ENCODE assay signal across 12 cellular contexts in the genomic region with DNA sequence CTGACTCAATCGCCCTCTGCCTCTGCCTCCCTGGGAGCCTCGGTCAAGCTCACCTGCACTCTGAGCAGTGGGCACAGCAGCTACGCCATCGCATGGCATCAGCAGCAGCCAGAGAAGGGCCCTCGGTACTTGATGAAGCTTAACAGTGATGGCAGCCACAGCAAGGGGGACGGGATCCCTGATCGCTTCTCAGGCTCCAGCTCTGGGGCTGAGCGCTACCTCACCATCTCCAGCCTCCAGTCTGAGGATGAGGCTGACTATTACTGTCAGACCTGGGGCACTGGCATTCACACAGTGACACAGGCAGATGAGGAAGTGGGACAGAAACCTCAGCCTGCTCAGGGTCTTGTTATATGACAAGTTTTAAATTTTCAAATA. TPM values are rescaled to one million over a fixed set of nuclear protein-coding genes. Genes with fewer than 3 reads are reported as not detected.
DNase-seq lines count a peak whose midpoint lies in the region; ATAC-seq and TF ChIP-seq lines count a peak whose summit lies in the region.
"Had no signal": no experiment of that assay in that cellular context is flagged by ENCODE, and none has a peak within 500 bp of the region (broad histone marks: within the 10 kb centered on the region; RNA-seq: fewer than 3 reads in every experiment).

No MANE protein-coding gene starts in this region.

- H3K79me1 ChIP-seq in neuronal stem cell (ENCODE audit: low read depth, low read length) = no peaks in the 10 kb centered on the region

- no peak overlapping the region for H2BK12ac ChIP-seq in neuronal stem cell (ENCODE audit: low read length)

- peaks cover 99% of the 10 kb centered on the region for H3K4me1 ChIP-seq in OCI-LY7 (ENCODE audit: insufficient read depth, low read length, poor library complexity, severe bottlenecking)
- peaks cover 2 to 12% of the 10 kb centered on the region in 2 donors for H3K4me1 ChIP-seq in neuronal stem cell (ENCODE audit: control insufficient read depth in 2 of 2, insufficient read depth in 1 of 2, low read depth in 1 of 2, low read length in 2 of 2)

- H3K4me2 ChIP-seq in OCI-LY7 (ENCODE audit: low read length) = peak overlapping the region; percentile 88
- no peak overlapping the region for H3K4me2 ChIP-seq in neuronal stem cell (ENCODE audit: insufficient read depth, low read length, poor library complexity, severe bottlenecking)

- no peak overlapping the region for H4K8ac ChIP-seq in neuronal stem cell (ENCODE audit: low read depth, low read length)

- peak overlapping the region; percentile 25 for H3K14ac ChIP-seq in neuronal stem cell (ENCODE audit: low read length)

- H3K27me3 ChIP-seq in neuronal stem cell (ENCODE audit: control insufficient read depth in 3 of 3, insufficient read depth in 3 of 3, low read depth in 1 of 3, low read length in 3 of 3) = peaks cover 0 to 26% (median 12%) of the 10 kb centered on the region in 3 experiments

- TF ChIP-seq CTCF in OCI-LY7 (conservative IDR thresholded peaks at IDR 0.05; ENCODE audit: low read length) = no peak

- H3K9ac ChIP-seq in neuronal stem cell (ENCODE audit: low read depth, low read length, poor library complexity) = no peak overlapping the region

- peaks cover 69% of the 10 kb centered on the region for H3K79me2 ChIP-seq in OCI-LY7 (ENCODE audit: insufficient read depth, low read depth, low read length)

- peak overlapping the region; percentile 80 for H3K23ac ChIP-seq in neuronal stem cell (ENCODE audit: low read depth, low read length, poor library complexity)

- peak overlapping the region; percentile 68 for H3K4me3 ChIP-seq in OCI-LY7 (ENCODE audit: low read depth, low read length, poor library complexity, severe bottlenecking)
- H3K4me3 ChIP-seq in neuronal stem cell (ENCODE audit: low read length in 2 of 2) = no peak overlapping the region
- H3K4me3 ChIP-seq: dorsolateral prefrontal cortex had no signal

- no peak overlapping the region for H3K4ac ChIP-seq in neuronal stem cell (ENCODE audit: low read length)

- peak overlapping the region; percentile 71 for H3K18ac ChIP-seq in neuronal stem cell (ENCODE audit: low read length)

- ATAC-seq in GM18498 (IDR thresholded peaks at IDR 0.05; ENCODE audit: unreplicated experiment) = peak; percentile 47
- ATAC-seq in HG02642 (IDR thresholded peaks at IDR 0.05; ENCODE audit: poor library complexity, unreplicated experiment) = peak; percentile 30

- peaks cover 9% of the 10 kb centered on the region; the same call in 1 of the 2 replicates for H3K36me3 ChIP-seq in OCI-LY7 (ENCODE audit: insufficient read depth, low read length)
- no peaks in the 10 kb centered on the region for H3K36me3 ChIP-seq in neuronal stem cell (replicated peaks in 1 of 2; ENCODE audit: control insufficient read depth in 2 of 2, insufficient read depth in 2 of 2, low read length in 2 of 2)
- H3K36me3 ChIP-seq: brain microvascular endothelial cell had no signal

- BruUV-seq in OCI-LY7 (replicated peaks; lab: Mats Ljungman, UMichigan) = no TSS peak

- H2BK15ac ChIP-seq in neuronal stem cell (ENCODE audit: low read length) = no peak overlapping the region

- intact Hi-C loops in OCI-LY7 (cut with micrococcal nuclease; ENCODE audit: unreplicated experiment) = no loop called here

- CTCF ChIA-PET in OCI-LY7 (lab: Charles Lee; ENCODE audit: unreplicated experiment) = interaction anchor here (0.7 to 4.3 kb wide), 5 partner anchors 11 to 165 kb away, joined by 3 to 41 read pairs (median 5); no protein-coding TSS in a partner anchor

- H3K27ac ChIP-seq in OCI-LY7 (ENCODE audit: low read depth, low read length, poor library complexity, severe bottlenecking) (peak overlapping the region; percentile 94), neuronal stem cell (replicated peaks; ENCODE audit: low read length) (no peak overlapping the region)
- H3K27ac ChIP-seq: brain microvascular endothelial cell, dorsolateral prefrontal cortex had no signal

- H3K9me3 ChIP-seq in OCI-LY7 (ENCODE audit: low read length) (no peaks in the 10 kb centered on the region), neuronal stem cell (replicated peaks in 1 of 2; ENCODE audit: control insufficient read depth in 2 of 2, insufficient read depth in 1 of 2, low read depth in 1 of 2, low read length in 2 of 2) (no peaks in the 10 kb centered on the region)

- peak; percentile 77 for DNase-seq in OCI-LY7 (ENCODE audit: low spot score)
- no peak for DNase-seq in neuronal stem cell (ENCODE audit: low spot score)
- DNase-seq in COLO829 (ENCODE audit: low spot score) = no peak
- DNase-seq in NCI-H524 (lab: John Stamatoyannopoulos, UW) = no peak
- DNase-seq in NCI-H226 = no peak
- no peak for DNase-seq in stimulated activated naive CD4-positive, alpha-beta T cell (lab: John Stamatoyannopoulos, UW)
- DNase-seq: activated CD8-positive, alpha-beta memory T cell treated with anti-CD3 and anti-CD28 coated beads, Interleukin-2, amount 50 U/mL, for 48 hours; activated naive CD4-positive, alpha-beta T cell treated with anti-CD3 and anti-CD28 coated beads for 36 hours; brain microvascular endothelial cell; dorsolateral prefrontal cortex had no signal

- no peak overlapping the region for H2BK120ac ChIP-seq in neuronal stem cell (ENCODE audit: low read depth, low read length)

- H2AK5ac ChIP-seq in neuronal stem cell (ENCODE audit: low read depth, low read length) = no peak overlapping the region

- POLR2A ChIA-PET in OCI-LY7 (lab: Charles Lee) = interaction anchor here (0.7 to 10.0 kb wide), 10 partner anchors 14 to 171 kb away, joined by 3 to 262 read pairs (median 6); no protein-coding TSS in a partner anchor

- H2BK5ac ChIP-seq in neuronal stem cell (ENCODE audit: low read length) = no peak overlapping the region

- no peak overlapping the region for H4K91ac ChIP-seq in neuronal stem cell (ENCODE audit: low read depth, low read length, poor library complexity)

- no peaks in the 10 kb centered on the region for H4K20me1 ChIP-seq in OCI-LY7 (ENCODE audit: insufficient read depth, low read length)

- H2AFZ ChIP-seq in OCI-LY7 (ENCODE audit: low read length) (no peak overlapping the region), neuronal stem cell (ENCODE audit: low read length) (no peak overlapping the region)

- no CpG with 5 or more reads among the region's 8 CpGs for WGBS in neuronal stem cell (ENCODE audit: extremely low coverage in 2 of 2, insufficient read length in 2 of 2, insufficient replicate concordance in 1 of 2), 2 donors

- no peaks in the 10 kb centered on the region for H3K9me2 ChIP-seq in OCI-LY7 (ENCODE audit: insufficient read depth, low read length)

RNA-seq across cellular contexts. Expression of gene TOP3B, which starts 48.6 kb away (rescaled TPM):
- 65.6 and 82.6 TPM in 2 replicates for total RNA-seq in OCI-LY7 (2014; rRNA removed; shearing (Covaris generic))
- total RNA-seq in OCI-LY7 (2022) = 98.7 and 101 TPM in 2 replicates
- polyA plus RNA-seq in neuronal stem cell (2013, experiment 1 of 2) = 25.4 TPM
- polyA plus RNA-seq in neuronal stem cell (2013, experiment 2 of 2) = 27.0 TPM
